ENCODE assay signal across 1 cellular context in genomic region chr14:69741055-69741454, GRCh38.
A peak's percentile ranks its signal among the peaks of the same experiment; 100 is the strongest.
TF ChIP-seq lines count a peak whose summit lies in the region.

No MANE protein-coding gene starts in this region.

TF ChIP-seq in liver, 16 proteins besides CTCF, POLR2A, EP300 and RAD21 (continued from another document):
- TF ChIP-seq MAX (IDR thresholded peaks at IDR 0.05) (no peak), SP1 (IDR thresholded peaks at IDR 0.05) (no peak), NR2F2 (IDR thresholded peaks at IDR 0.05) (no peak), REST (IDR thresholded peaks at IDR 0.05) (no peak), ZBTB33 (IDR thresholded peaks at IDR 0.05) (no peak), EGR1 (IDR thresholded peaks at IDR 0.05; ENCODE audit: low read depth in 2 of 2) (no peak), HNF4A (conservative IDR thresholded peaks at IDR 0.05) (peak; percentile 28 to 39), RXRA (IDR thresholded peaks at IDR 0.05) (peak; percentile 16 to 47), YY1 (IDR thresholded peaks at IDR 0.05) (peak; percentile 17), ATF3 (IDR thresholded peaks at IDR 0.05) (no peak), FOXA1 (IDR thresholded peaks at IDR 0.05) (peak; percentile 65), JUND (IDR thresholded peaks at IDR 0.05) (no peak), TAF1 (conservative IDR thresholded peaks at IDR 0.05) (no peak), GABPA (IDR thresholded peaks at IDR 0.05 in 1 of 2, conservative IDR thresholded peaks at IDR 0.05 in 1 of 2) (no peak), FOXA2 (IDR thresholded peaks at IDR 0.05) (peak; percentile 73)
TF ChIP-seq in liver: peak in this region for 5.
